1 cellular context compared by ENCODE assay signal in genomic region chr2:84939426-84940087, GRCh38.
TF ChIP-seq lines count a peak whose summit lies in the region.

No MANE protein-coding gene starts in this region.

TF ChIP-seq in GM12878, 131 proteins besides CTCF, POLR2A, EP300 and RAD21 (continued from another document):
- TF ChIP-seq TBL1XR1 (IDR thresholded peaks at IDR 0.05; ENCODE audit: low read depth, low read length) = peak; percentile 37; the same call in 1 of the 2 replicates
- no peak for TF ChIP-seq ZSCAN29 (IDR thresholded peaks at IDR 0.05)
- TF ChIP-seq DPF2 (IDR thresholded peaks at IDR 0.05) = peak; percentile 58; the same call in 1 of the 2 replicates
- TF ChIP-seq NRF1 (conservative IDR thresholded peaks at IDR 0.05; ENCODE audit: low read depth, low read length) = no peak
- no peak; the same call in 1 of the 2 replicates for TF ChIP-seq POLR2AphosphoS2 (IDR thresholded peaks at IDR 0.05; ENCODE audit: low read depth, low read length)
- no peak for TF ChIP-seq NFXL1 (IDR thresholded peaks at IDR 0.05; ENCODE audit: borderline replicate concordance)
- TF ChIP-seq ZBED1 (IDR thresholded peaks at IDR 0.05; ENCODE audit: borderline replicate concordance) = 0 out of 2 replicates have a peak, but pooled peaks have one; percentile 29
- peak; percentile 58 for TF ChIP-seq CBFB (IDR thresholded peaks at IDR 0.05; ENCODE audit: low read depth)
- TF ChIP-seq E2F4 (IDR thresholded peaks at IDR 0.05; ENCODE audit: low read depth, low read length) = no peak
- no peak for TF ChIP-seq NFYA (IDR thresholded peaks at IDR 0.05; ENCODE audit: borderline replicate concordance, low read depth, low read length)
- TF ChIP-seq NR2F1 (conservative IDR thresholded peaks at IDR 0.05) = no peak; the same call in 1 of the 2 replicates
- TF ChIP-seq MTA2 (IDR thresholded peaks at IDR 0.05; ENCODE audit: low read depth) = peak; percentile 47; the same call in 1 of the 2 replicates
- peak; percentile 65 for TF ChIP-seq MYC (IDR thresholded peaks at IDR 0.05; ENCODE audit: insufficient read depth, insufficient read length, insufficient replicate concordance, low read length, severe bottlenecking)
- no peak for TF ChIP-seq SIN3A (IDR thresholded peaks at IDR 0.05; ENCODE audit: low read depth, low read length)
- TF ChIP-seq IKZF2 (IDR thresholded peaks at IDR 0.05) = peak; percentile 74; a peak in 3 of 4 replicates
- TF ChIP-seq NR2C2 (IDR thresholded peaks at IDR 0.05; ENCODE audit: borderline replicate concordance, control insufficient read depth, insufficient read length, low read depth) = no peak
- no peak for TF ChIP-seq E2F8 (IDR thresholded peaks at IDR 0.05; ENCODE audit: low read depth, partially characterized antibody)
TF ChIP-seq in GM12878: peak in this region for 58.
